1 cellular context compared by ENCODE assay signal in the genomic region with DNA sequence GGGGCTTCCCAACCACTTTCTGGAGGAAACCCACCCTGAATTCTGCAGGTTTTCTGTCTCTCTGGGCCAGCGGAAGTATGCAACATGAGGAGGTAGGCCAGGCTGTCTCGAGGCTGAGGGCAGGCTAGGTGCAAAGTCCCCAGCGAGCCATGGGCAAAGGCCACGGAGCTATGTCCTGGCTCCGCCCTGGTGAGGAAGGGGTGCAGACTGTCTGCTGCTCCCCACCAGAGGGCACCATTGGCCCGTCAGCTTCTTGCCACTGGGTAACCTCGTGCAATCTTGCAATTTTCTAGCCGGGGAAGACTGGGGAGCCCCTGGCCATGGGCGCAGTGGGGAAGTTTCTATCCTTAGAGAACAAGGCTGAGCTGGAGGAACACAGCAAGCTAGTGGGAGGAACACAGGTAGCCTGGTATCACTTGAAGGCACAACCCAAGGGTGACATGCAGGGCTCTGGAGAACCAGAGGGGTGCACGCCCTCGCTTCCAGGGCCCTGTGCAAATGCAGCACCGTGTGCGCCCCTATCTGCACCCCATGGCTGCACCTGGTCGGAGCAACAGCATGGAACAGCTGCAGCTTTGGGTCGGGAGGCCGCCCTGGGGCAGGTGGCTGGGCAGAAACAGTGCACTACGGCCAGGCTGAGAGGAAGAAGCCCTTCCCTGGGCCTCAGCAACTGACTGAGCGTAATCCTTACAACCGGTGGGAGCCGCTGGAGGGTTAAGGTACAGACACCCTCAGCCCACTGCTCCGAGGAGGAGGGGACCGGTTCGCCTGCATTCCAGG.
TF ChIP-seq lines count a peak whose summit lies in the region.

No MANE protein-coding gene starts in this region.

TF ChIP-seq in HEK293, 187 proteins besides CTCF, POLR2A, EP300 and RAD21 (continued from another document and continues in another):
- TF ChIP-seq, protein P1, sequence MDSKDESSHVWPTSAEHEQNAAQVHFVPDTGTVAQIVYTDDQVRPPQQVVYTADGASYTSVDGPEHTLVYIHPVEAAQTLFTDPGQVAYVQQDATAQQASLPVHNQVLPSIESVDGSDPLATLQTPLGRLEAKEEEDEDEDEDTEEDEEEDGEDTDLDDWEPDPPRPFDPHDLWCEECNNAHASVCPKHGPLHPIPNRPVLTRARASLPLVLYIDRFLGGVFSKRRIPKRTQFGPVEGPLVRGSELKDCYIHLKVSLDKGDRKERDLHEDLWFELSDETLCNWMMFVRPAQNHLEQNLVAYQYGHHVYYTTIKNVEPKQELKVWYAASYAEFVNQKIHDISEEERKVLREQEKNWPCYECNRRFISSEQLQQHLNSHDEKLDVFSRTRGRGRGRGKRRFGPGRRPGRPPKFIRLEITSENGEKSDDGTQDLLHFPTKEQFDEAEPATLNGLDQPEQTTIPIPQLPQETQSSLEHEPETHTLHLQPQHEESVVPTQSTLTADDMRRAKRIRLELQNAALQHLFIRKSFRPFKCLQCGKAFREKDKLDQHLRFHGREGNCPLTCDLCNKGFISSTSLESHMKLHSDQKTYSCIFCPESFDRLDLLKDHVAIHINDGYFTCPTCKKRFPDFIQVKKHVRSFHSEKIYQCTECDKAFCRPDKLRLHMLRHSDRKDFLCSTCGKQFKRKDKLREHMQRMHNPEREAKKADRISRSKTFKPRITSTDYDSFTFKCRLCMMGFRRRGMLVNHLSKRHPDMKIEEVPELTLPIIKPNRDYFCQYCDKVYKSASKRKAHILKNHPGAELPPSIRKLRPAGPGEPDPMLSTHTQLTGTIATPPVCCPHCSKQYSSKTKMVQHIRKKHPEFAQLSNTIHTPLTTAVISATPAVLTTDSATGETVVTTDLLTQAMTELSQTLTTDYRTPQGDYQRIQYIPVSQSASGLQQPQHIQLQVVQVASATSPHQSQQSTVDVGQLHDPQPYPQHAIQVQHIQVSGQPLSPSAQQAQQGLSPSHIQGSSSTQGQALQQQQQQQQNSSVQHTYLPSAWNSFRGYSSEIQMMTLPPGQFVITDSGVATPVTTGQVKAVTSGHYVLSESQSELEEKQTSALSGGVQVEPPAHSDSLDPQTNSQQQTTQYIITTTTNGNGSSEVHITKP (tag by site-specific recombination; IDR thresholded peaks at IDR 0.05): 0 out of 2 replicates have a peak, but pooled peaks have one; percentile 45
- TF ChIP-seq ZNF747 (tag by site-specific recombination; IDR thresholded peaks at IDR 0.05): no peak
- no peak for TF ChIP-seq REPIN1 (tag by site-specific recombination; IDR thresholded peaks at IDR 0.05; ENCODE audit: low read depth)
- no peak for TF ChIP-seq GLI2 (tag by site-specific recombination; IDR thresholded peaks at IDR 0.05; ENCODE audit: borderline replicate concordance, low read depth)
- TF ChIP-seq ZNF785 (tag by site-specific recombination; IDR thresholded peaks at IDR 0.05): peak; percentile 78; the same call in 1 of the 2 replicates
- TF ChIP-seq ZNF202 (tag by site-specific recombination; IDR thresholded peaks at IDR 0.05; ENCODE audit: borderline replicate concordance): no peak
- TF ChIP-seq ZNF169 (tag by site-specific recombination; IDR thresholded peaks at IDR 0.05): no peak
- TF ChIP-seq, protein P2, sequence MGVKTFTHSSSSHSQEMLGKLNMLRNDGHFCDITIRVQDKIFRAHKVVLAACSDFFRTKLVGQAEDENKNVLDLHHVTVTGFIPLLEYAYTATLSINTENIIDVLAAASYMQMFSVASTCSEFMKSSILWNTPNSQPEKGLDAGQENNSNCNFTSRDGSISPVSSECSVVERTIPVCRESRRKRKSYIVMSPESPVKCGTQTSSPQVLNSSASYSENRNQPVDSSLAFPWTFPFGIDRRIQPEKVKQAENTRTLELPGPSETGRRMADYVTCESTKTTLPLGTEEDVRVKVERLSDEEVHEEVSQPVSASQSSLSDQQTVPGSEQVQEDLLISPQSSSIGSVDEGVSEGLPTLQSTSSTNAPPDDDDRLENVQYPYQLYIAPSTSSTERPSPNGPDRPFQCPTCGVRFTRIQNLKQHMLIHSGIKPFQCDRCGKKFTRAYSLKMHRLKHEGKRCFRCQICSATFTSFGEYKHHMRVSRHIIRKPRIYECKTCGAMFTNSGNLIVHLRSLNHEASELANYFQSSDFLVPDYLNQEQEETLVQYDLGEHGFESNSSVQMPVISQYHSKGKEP (tag by site-specific recombination; IDR thresholded peaks at IDR 0.05): peak; percentile 67
- peak; percentile 58 for TF ChIP-seq ZIC2 (tag by site-specific recombination; IDR thresholded peaks at IDR 0.05)
- no peak for TF ChIP-seq ZNF529 (tag by site-specific recombination; IDR thresholded peaks at IDR 0.05; ENCODE audit: insufficient replicate concordance)
- no peak for TF ChIP-seq ZFP69B (tag by site-specific recombination; IDR thresholded peaks at IDR 0.05)
- no peak for TF ChIP-seq ZNF791 (tag by site-specific recombination; IDR thresholded peaks at IDR 0.05)
- TF ChIP-seq SCRT1 (tag by site-specific recombination; IDR thresholded peaks at IDR 0.05; ENCODE audit: borderline replicate concordance): no peak
- peak; percentile 67 for TF ChIP-seq ZNF2 (tag by site-specific recombination; IDR thresholded peaks at IDR 0.05)
- TF ChIP-seq ZNF157 (tag by site-specific recombination; IDR thresholded peaks at IDR 0.05): no peak
- TF ChIP-seq GLIS2 (tag by site-specific recombination; IDR thresholded peaks at IDR 0.05): no peak
- peak; percentile 52 for TF ChIP-seq KLF8 (tag by site-specific recombination; IDR thresholded peaks at IDR 0.05)
- TF ChIP-seq ZBTB17 (tag by site-specific recombination; IDR thresholded peaks at IDR 0.05): peak; percentile 59
- TF ChIP-seq SP7 (tag by site-specific recombination; IDR thresholded peaks at IDR 0.05): peak; percentile 43; the same call in 1 of the 2 replicates
- TF ChIP-seq ZNF677 (tag by site-specific recombination; IDR thresholded peaks at IDR 0.05): no peak
- no peak for TF ChIP-seq ZNF626 (tag by site-specific recombination; IDR thresholded peaks at IDR 0.05)
- TF ChIP-seq, protein P3, sequence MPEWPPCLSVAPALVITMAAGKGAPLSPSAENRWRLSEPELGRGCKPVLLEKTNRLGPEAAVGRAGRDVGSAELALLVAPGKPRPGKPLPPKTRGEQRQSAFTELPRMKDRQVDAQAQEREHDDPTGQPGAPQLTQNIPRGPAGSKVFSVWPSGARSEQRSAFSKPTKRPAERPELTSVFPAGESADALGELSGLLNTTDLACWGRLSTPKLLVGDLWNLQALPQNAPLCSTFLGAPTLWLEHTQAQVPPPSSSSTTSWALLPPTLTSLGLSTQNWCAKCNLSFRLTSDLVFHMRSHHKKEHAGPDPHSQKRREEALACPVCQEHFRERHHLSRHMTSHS (tag by site-specific recombination; IDR thresholded peaks at IDR 0.05): no peak
- no peak for TF ChIP-seq ZNF16 (tag by site-specific recombination; IDR thresholded peaks at IDR 0.05; ENCODE audit: low read depth)
- peak; percentile 58; the same call in 1 of the 2 replicates for TF ChIP-seq ZBTB20 (tag by site-specific recombination; IDR thresholded peaks at IDR 0.05)
- no peak for TF ChIP-seq ZNF560 (tag by site-specific recombination; IDR thresholded peaks at IDR 0.05; ENCODE audit: borderline replicate concordance)
- TF ChIP-seq ZNF530 (tag by site-specific recombination; IDR thresholded peaks at IDR 0.05; ENCODE audit: low read depth): no peak
- 0 out of 2 replicates have a peak, but pooled peaks have one; percentile 13 for TF ChIP-seq ZNF629 (tag by site-specific recombination; IDR thresholded peaks at IDR 0.05)
- 0 out of 2 replicates have a peak, but pooled peaks have one; percentile 27 for TF ChIP-seq ZNF335 (tag by site-specific recombination; conservative IDR thresholded peaks at IDR 0.05)
- TF ChIP-seq ZNF670 (tag by site-specific recombination; IDR thresholded peaks at IDR 0.05; ENCODE audit: low read depth): no peak
- TF ChIP-seq, protein P4, sequence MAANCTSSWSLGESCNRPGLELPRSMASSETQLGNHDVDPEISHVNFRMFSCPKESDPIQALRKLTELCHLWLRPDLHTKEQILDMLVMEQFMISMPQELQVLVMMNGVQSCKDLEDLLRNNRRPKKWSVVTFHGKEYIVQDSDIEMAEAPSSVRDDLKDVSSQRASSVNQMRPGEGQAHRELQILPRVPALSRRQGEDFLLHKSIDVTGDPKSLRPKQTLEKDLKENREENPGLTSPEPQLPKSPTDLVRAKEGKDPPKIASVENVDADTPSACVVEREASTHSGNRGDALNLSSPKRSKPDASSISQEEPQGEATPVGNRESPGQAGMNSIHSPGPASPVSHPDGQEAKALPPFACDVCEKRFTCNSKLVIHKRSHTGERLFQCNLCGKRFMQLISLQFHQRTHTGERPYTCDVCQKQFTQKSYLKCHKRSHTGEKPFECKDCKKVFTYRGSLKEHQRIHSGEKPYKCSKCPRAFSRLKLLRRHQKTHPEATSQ (tag by site-specific recombination; IDR thresholded peaks at IDR 0.05): no peak
- TF ChIP-seq, protein P5, sequence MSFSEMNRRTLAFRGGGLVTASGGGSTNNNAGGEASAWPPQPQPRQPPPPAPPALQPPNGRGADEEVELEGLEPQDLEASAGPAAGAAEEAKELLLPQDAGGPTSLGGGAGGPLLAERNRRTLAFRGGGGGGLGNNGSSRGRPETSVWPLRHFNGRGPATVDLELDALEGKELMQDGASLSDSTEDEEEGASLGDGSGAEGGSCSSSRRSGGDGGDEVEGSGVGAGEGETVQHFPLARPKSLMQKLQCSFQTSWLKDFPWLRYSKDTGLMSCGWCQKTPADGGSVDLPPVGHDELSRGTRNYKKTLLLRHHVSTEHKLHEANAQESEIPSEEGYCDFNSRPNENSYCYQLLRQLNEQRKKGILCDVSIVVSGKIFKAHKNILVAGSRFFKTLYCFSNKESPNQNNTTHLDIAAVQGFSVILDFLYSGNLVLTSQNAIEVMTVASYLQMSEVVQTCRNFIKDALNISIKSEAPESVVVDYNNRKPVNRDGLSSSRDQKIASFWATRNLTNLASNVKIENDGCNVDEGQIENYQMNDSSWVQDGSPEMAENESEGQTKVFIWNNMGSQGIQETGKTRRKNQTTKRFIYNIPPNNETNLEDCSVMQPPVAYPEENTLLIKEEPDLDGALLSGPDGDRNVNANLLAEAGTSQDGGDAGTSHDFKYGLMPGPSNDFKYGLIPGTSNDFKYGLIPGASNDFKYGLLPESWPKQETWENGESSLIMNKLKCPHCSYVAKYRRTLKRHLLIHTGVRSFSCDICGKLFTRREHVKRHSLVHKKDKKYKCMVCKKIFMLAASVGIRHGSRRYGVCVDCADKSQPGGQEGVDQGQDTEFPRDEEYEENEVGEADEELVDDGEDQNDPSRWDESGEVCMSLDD (tag by site-specific recombination; IDR thresholded peaks at IDR 0.05): no peak
- no peak for TF ChIP-seq ZNF843 (tag by site-specific recombination; IDR thresholded peaks at IDR 0.05)
- TF ChIP-seq ZNF394 (tag by site-specific recombination; IDR thresholded peaks at IDR 0.05; ENCODE audit: borderline replicate concordance): no peak
- TF ChIP-seq TRIM28 (IDR thresholded peaks at IDR 0.05; ENCODE audit: borderline replicate concordance, low read length): no peak
- no peak for TF ChIP-seq SCRT2 (tag by site-specific recombination; IDR thresholded peaks at IDR 0.05)
- TF ChIP-seq, protein P6, sequence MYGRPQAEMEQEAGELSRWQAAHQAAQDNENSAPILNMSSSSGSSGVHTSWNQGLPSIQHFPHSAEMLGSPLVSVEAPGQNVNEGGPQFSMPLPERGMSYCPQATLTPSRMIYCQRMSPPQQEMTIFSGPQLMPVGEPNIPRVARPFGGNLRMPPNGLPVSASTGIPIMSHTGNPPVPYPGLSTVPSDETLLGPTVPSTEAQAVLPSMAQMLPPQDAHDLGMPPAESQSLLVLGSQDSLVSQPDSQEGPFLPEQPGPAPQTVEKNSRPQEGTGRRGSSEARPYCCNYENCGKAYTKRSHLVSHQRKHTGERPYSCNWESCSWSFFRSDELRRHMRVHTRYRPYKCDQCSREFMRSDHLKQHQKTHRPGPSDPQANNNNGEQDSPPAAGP (tag by site-specific recombination; IDR thresholded peaks at IDR 0.05): peak; percentile 40; the same call in 1 of the 2 replicates
- TF ChIP-seq ZNF654 (tag by site-specific recombination; IDR thresholded peaks at IDR 0.05; ENCODE audit: low read depth): peak; percentile 91
- no peak for TF ChIP-seq ZNF146 (tag by site-specific recombination; IDR thresholded peaks at IDR 0.05)
- TF ChIP-seq, protein P7, sequence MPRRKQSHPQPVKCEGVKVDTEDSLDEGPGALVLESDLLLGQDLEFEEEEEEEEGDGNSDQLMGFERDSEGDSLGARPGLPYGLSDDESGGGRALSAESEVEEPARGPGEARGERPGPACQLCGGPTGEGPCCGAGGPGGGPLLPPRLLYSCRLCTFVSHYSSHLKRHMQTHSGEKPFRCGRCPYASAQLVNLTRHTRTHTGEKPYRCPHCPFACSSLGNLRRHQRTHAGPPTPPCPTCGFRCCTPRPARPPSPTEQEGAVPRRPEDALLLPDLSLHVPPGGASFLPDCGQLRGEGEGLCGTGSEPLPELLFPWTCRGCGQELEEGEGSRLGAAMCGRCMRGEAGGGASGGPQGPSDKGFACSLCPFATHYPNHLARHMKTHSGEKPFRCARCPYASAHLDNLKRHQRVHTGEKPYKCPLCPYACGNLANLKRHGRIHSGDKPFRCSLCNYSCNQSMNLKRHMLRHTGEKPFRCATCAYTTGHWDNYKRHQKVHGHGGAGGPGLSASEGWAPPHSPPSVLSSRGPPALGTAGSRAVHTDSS (tag by site-specific recombination; IDR thresholded peaks at IDR 0.05): peak; percentile 51; the same call in 1 of the 2 replicates
- 0 out of 2 replicates have a peak, but pooled peaks have one; percentile 5 for TF ChIP-seq IKZF3 (tag by site-specific recombination; IDR thresholded peaks at IDR 0.05)
- no peak for TF ChIP-seq ZNF776 (tag by site-specific recombination; IDR thresholded peaks at IDR 0.05; ENCODE audit: borderline replicate concordance)
- TF ChIP-seq ZNF501 (tag by site-specific recombination; IDR thresholded peaks at IDR 0.05): 0 out of 2 replicates have a peak, but pooled peaks have one; percentile 38
- no peak for TF ChIP-seq ZNF571 (tag by site-specific recombination; IDR thresholded peaks at IDR 0.05)
- TF ChIP-seq ZNF623 (tag by site-specific recombination; IDR thresholded peaks at IDR 0.05): no peak
- TF ChIP-seq RBAK (tag by site-specific recombination; IDR thresholded peaks at IDR 0.05): no peak
- TF ChIP-seq ZXDB (tag by site-specific recombination; IDR thresholded peaks at IDR 0.05): peak; percentile 54; the same call in 1 of the 2 replicates
- TF ChIP-seq OSR2 (tag by site-specific recombination; IDR thresholded peaks at IDR 0.05): no peak
- TF ChIP-seq, protein P8, sequence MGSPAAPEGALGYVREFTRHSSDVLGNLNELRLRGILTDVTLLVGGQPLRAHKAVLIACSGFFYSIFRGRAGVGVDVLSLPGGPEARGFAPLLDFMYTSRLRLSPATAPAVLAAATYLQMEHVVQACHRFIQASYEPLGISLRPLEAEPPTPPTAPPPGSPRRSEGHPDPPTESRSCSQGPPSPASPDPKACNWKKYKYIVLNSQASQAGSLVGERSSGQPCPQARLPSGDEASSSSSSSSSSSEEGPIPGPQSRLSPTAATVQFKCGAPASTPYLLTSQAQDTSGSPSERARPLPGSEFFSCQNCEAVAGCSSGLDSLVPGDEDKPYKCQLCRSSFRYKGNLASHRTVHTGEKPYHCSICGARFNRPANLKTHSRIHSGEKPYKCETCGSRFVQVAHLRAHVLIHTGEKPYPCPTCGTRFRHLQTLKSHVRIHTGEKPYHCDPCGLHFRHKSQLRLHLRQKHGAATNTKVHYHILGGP (tag by site-specific recombination; IDR thresholded peaks at IDR 0.05): no peak
- no peak for TF ChIP-seq ZNF548 (tag by site-specific recombination; IDR thresholded peaks at IDR 0.05)
